Comparison of ENCODE assay signal across 8 cellular contexts in the genomic region with DNA sequence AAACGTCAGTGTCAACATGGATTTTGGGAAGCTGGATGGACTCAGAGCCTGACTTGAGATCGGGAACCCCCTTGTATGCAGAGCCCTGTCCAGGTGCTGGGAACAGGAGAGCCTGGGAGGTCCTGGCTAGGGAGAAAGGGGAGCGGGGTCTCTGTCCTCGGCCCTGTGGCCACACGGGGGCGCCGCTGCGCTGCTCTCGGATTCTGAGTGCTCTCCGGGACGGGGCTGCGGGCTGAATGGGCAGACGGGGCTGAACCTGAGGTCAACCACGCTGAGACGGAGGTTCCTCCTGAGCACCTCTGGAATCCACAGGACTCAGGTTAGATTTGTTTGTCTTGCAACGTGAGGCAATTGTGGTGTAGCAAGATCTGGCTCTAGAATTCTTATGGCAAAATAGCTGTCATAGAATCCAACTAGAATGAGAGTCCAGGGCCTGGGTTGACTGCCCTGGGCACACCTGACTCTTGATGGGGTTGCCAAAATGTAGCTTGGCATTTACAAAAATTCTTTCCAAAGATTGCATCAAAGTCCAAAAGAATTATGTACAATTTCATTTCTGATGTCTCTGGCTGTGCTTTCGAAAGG. TPM values are rescaled to one million over a fixed set of nuclear protein-coding genes. Genes with fewer than 3 reads are reported as not detected.
A peak's percentile ranks its signal among the peaks of the same experiment; 100 is the strongest.
DNase-seq lines count a peak whose midpoint lies in the region; ATAC-seq, FAIRE-seq and TF ChIP-seq lines count a peak whose summit lies in the region.

No MANE protein-coding gene starts in this region.

- H3K4me3 Mint-ChIP-seq in T-helper 17 cell, result no peak overlapping the region
- H3K4me3 Mint-ChIP-seq in astrocyte (ENCODE audit: unreplicated experiment), result no peak overlapping the region

- H3K4me3 ChIP-seq in astrocyte (ENCODE audit: insufficient read depth, low read depth, low read length), result no peak overlapping the region

- H3K36me3 ChIP-seq in astrocyte (ENCODE audit: insufficient read depth, low read length), result no peaks in the 10 kb centered on the region

- no peaks in the 10 kb centered on the region for H3K79me2 ChIP-seq in astrocyte (ENCODE audit: insufficient read depth, low read length)

- no peak overlapping the region for H3K27ac ChIP-seq in astrocyte (ENCODE audit: low read depth, low read length)

- H2AFZ ChIP-seq in astrocyte (ENCODE audit: low read depth, low read length), result no peak overlapping the region

- H3K4me2 ChIP-seq in astrocyte (ENCODE audit: low read length), result no peak overlapping the region

- H3K9me3 ChIP-seq in T-helper 17 cell (ENCODE audit: control insufficient read depth, low read length, poor library complexity, severe bottlenecking) (no peaks in the 10 kb centered on the region), astrocyte (ENCODE audit: insufficient read depth, low read depth, low read length) (no peaks in the 10 kb centered on the region)

- no peaks in the 10 kb centered on the region for H3K9me3 Mint-ChIP-seq in astrocyte (ENCODE audit: unreplicated experiment)

- no peaks in the 10 kb centered on the region for H4K20me1 ChIP-seq in astrocyte (ENCODE audit: insufficient read depth, low read length)

- H3K27ac Mint-ChIP-seq in T-helper 17 cell, result no peak overlapping the region
- H3K27ac Mint-ChIP-seq in astrocyte (ENCODE audit: unreplicated experiment), result no peak overlapping the region

- no peaks in the 10 kb centered on the region for H3K4me1 ChIP-seq in astrocyte (ENCODE audit: insufficient read depth, low read length)

- TF ChIP-seq CTCF in AG09319 (IDR thresholded peaks at IDR 0.05; ENCODE audit: low read depth, low read length) (peak; percentile 41), astrocyte (IDR thresholded peaks at IDR 0.05; ENCODE audit: insufficient read depth, low read depth, low read length) (peak; percentile 5)

- peaks cover 3% of the 10 kb centered on the region for H3K36me3 Mint-ChIP-seq in T-helper 17 cell (ENCODE audit: low read depth)
- no peaks in the 10 kb centered on the region for H3K36me3 Mint-ChIP-seq in astrocyte (ENCODE audit: low read depth, unreplicated experiment)

- no peak overlapping the region for H3K9ac ChIP-seq in astrocyte (ENCODE audit: low read length)

- H3K4me1 Mint-ChIP-seq in T-helper 17 cell (peaks cover 6% of the 10 kb centered on the region), astrocyte (ENCODE audit: low read depth, unreplicated experiment) (no peaks in the 10 kb centered on the region)

- DNase-seq in AG09319 (ENCODE audit: extremely low read depth, low read depth) (no peak), H4 (ENCODE audit: low spot score) (peak; percentile 22), T-helper 17 cell (peak; percentile 64 to 76 (median 65)), astrocyte (ENCODE audit: low read depth) (no peak), left kidney (ENCODE audit: low read depth, low spot score) (peak; percentile 31), GF-D8 (lab: John Stamatoyannopoulos, UW) (no peak)
- DNase-seq in stimulated activated CD8-positive, alpha-beta memory T cell treated with anti-CD3 and anti-CD28 coated beads, Interleukin-2, amount 100 ng/mL, for 48 hours (ENCODE audit: low read depth in 2 of 2), result peak; percentile 70 to 77

- ATAC-seq in T-helper 17 cell, result peak; percentile 83
- no peak for ATAC-seq in GM21576 (IDR thresholded peaks at IDR 0.05; ENCODE audit: unreplicated experiment)

- H3K27me3 Mint-ChIP-seq in T-helper 17 cell (peaks cover 46% of the 10 kb centered on the region), astrocyte (ENCODE audit: low read depth, unreplicated experiment) (peaks cover 46% of the 10 kb centered on the region)

- no peaks in the 10 kb centered on the region for H3K27me3 ChIP-seq in astrocyte (ENCODE audit: insufficient read depth, low read length)

- FAIRE-seq in astrocyte (lab: Jason Lieb, UNC), result no peak

RNA-seq across cellular contexts. Expression of gene HLA-F, which starts 20.6 kb away (rescaled TPM):
- total RNA-seq in H4 (2014; rRNA removed; shearing (Covaris generic)), result 17.5 and 20.3 TPM in 2 replicates
- total RNA-seq in T-helper 17 cell (100 to 1,000 TPM; 629 to 717 TPM), astrocyte (6.0 and 7.4 TPM in 2 replicates)

RNA-seq across cellular contexts. Expression of gene ZFP57, which starts 21.7 kb away (rescaled TPM):
- not detected in 2 replicates for total RNA-seq in H4 (2014; rRNA removed; shearing (Covaris generic))
- total RNA-seq in T-helper 17 cell (1 to 10 TPM in 1 of 2 donors, not detected in 1; 3.1 TPM), astrocyte (0.36 and 0.50 TPM in 2 replicates)

RNA-seq across cellular contexts. Expression of gene MOG, which starts 45.7 kb away (rescaled TPM):
- total RNA-seq in H4 (2014; rRNA removed; shearing (Covaris generic)), result not detected in 2 replicates
- total RNA-seq in T-helper 17 cell (not detected), astrocyte (not detected in 2 replicates)

Comparison
In these comparisons a context has a peak if more than half of its experiments do, and no peak if none do; other contexts are left out.
1. DNase-seq: peak in H4 (single experiment), T-helper 17 cell (3 of 3), left kidney (single experiment) and stimulated activated CD8-positive, alpha-beta memory T cell treated with anti-CD3 and anti-CD28 coated beads, Interleukin-2, amount 100 ng/mL, for 48 hours (2 of 2); none in AG09319 (single experiment), astrocyte (single experiment) and GF-D8 (single experiment).
2. RNA of gene HLA-F, which starts 20.6 kb away (total RNA-seq): 629 to 717 TPM in T-helper 17 cell; 17.5 to 20.3 TPM in H4 and 6.0 to 7.4 TPM in astrocyte; every median in the first group is over 10 times any median in the second.